In genomic region chr11:130002352-130002845, GRCh38 we compare ENCODE assay signal across 8 cellular contexts. TPM values are rescaled to one million over a fixed set of nuclear protein-coding genes. Genes with fewer than 3 reads are reported as not detected.
DNase-seq lines count a peak whose midpoint lies in the region; TF ChIP-seq lines count a peak whose summit lies in the region.

Gene PRDM10, minus strand, starts transcription at chr11:130002835. Its CDS starts 41,871 bp downstream, at chr11:129960964.

- H3K27ac ChIP-seq in OCI-LY7 (ENCODE audit: low read depth, low read length, poor library complexity, severe bottlenecking) (peak within 1 kb of the TSS; percentile 89), mucosa of rectum (ENCODE audit: low read depth in 2 of 2, low read length in 2 of 2) (peak within 1 kb of the TSS; percentile 98 to 99)

- H3K27me3 ChIP-seq in mucosa of rectum (ENCODE audit: control insufficient read depth in 2 of 2, insufficient read depth in 2 of 2, low read length in 2 of 2), result no peaks in the 10 kb centered on the region

- peak within 1 kb of the TSS; percentile 93 to 98 for H3K9ac ChIP-seq in mucosa of rectum (ENCODE audit: low read depth in 1 of 2, low read length in 2 of 2)

- no peaks in the 10 kb centered on the region for H3K9me2 ChIP-seq in OCI-LY7 (ENCODE audit: insufficient read depth, low read length)

- peak; percentile 93 for DNase-seq in COLO668 (lab: John Stamatoyannopoulos, UW; ENCODE audit: unreplicated experiment)
- DNase-seq in GM20000 (ENCODE audit: low spot score), result peak; percentile 96
- peak; percentile 48 for DNase-seq in HS-27A (ENCODE audit: low read depth)
- peak; percentile 98 for DNase-seq in OCI-LY7 (ENCODE audit: low spot score)
- peak; percentile 87 for DNase-seq in activated T-cell treated with anti-CD3 and anti-CD28 coated beads for 4 hours
- DNase-seq in erythroblast (lab: John Stamatoyannopoulos, UW), result peak; percentile 96 to 98
- peak; percentile 79 to 83 for DNase-seq in stimulated activated CD8-positive, alpha-beta memory T cell treated with anti-CD3 and anti-CD28 coated beads, Interleukin-7, amount 100 ng/mL, for 1 hour (ENCODE audit: low read depth in 2 of 2)

- no peak for TF ChIP-seq CTCF in GM20000 (IDR thresholded peaks at IDR 0.05; ENCODE audit: extremely low read depth, missing control alignments)
- no peak for TF ChIP-seq CTCF in OCI-LY7 (conservative IDR thresholded peaks at IDR 0.05; ENCODE audit: low read length)

- peak within 1 kb of the TSS; percentile 91 for H3K4me3 ChIP-seq in OCI-LY7 (ENCODE audit: low read depth, low read length, poor library complexity, severe bottlenecking)
- peak within 1 kb of the TSS; percentile 87 to 89 for H3K4me3 ChIP-seq in mucosa of rectum (ENCODE audit: low read length in 2 of 2)

- no peaks in the 10 kb centered on the region for H4K20me1 ChIP-seq in OCI-LY7 (ENCODE audit: insufficient read depth, low read length)

- peak within 1 kb of the TSS; percentile 98 for H3K4me2 ChIP-seq in OCI-LY7 (ENCODE audit: low read length)

- H2AFZ ChIP-seq in OCI-LY7 (ENCODE audit: low read length), result peak within 1 kb of the TSS; percentile 75

- H3K9me3 ChIP-seq in OCI-LY7 (ENCODE audit: low read length) (no peaks in the 10 kb centered on the region), mucosa of rectum (ENCODE audit: control insufficient read depth in 2 of 2, low read length in 2 of 2) (no peaks in the 10 kb centered on the region)

- H3K4me1 ChIP-seq in OCI-LY7 (ENCODE audit: insufficient read depth, low read length, poor library complexity, severe bottlenecking) (peaks cover 67% of the 10 kb centered on the region), mucosa of rectum (ENCODE audit: control insufficient read depth in 2 of 2, insufficient read depth in 2 of 2, low read length in 2 of 2) (peaks cover 14 to 22% of the 10 kb centered on the region in 2 donors)

- no TSS peak for BruUV-seq in OCI-LY7 (replicated peaks; lab: Mats Ljungman, UMichigan)

- H3K79me2 ChIP-seq in OCI-LY7 (ENCODE audit: insufficient read depth, low read depth, low read length), result peaks cover 23% of the 10 kb centered on the region

- TF ChIP-seq POLR2A in erythroblast (IDR thresholded peaks at IDR 0.05; ENCODE audit: low read length), result no peak

- peaks cover 4% of the 10 kb centered on the region for H3K36me3 ChIP-seq in OCI-LY7 (ENCODE audit: insufficient read depth, low read length)
- no peaks in the 10 kb centered on the region for H3K36me3 ChIP-seq in mucosa of rectum (ENCODE audit: control insufficient read depth in 2 of 2, insufficient read depth in 2 of 2, low read length in 2 of 2)

- POLR2A ChIA-PET in OCI-LY7 (lab: Charles Lee), result interaction anchor here (0.6 to 6.5 kb wide), 33 partner anchors 9 to 389 kb away, joined by 3 to 89 read pairs (median 5); partner anchors contain the start of gene APLP2

- CTCF ChIA-PET in OCI-LY7 (lab: Charles Lee; ENCODE audit: unreplicated experiment), result interaction anchor here (0.6 to 1.3 kb wide), 6 partner anchors 11 to 128 kb away, joined by 3 to 11 read pairs (median 6); no protein-coding TSS in a partner anchor

- intact Hi-C loops in OCI-LY7 (cut with micrococcal nuclease; ENCODE audit: unreplicated experiment), result loop anchor here (2.0 to 10.0 kb wide), 3 partner anchors 30 to 312 kb away; partner anchors contain the start of gene ZBTB44

RNA-seq across cellular contexts. Expression of gene PRDM10, which starts in this region (rescaled TPM):
- total RNA-seq in OCI-LY7 (2014; rRNA removed; shearing (Covaris generic)), result 28.7 and 29.8 TPM in 2 replicates
- total RNA-seq in OCI-LY7 (2022), result 59.2 and 60.6 TPM in 2 replicates

Comparison
In these comparisons a context has a peak if more than half of its experiments do, and no peak if none do; other contexts are left out.
1. Peak in every context shown above with its lines: DNase-seq, H3K4me3 ChIP-seq and H3K27ac ChIP-seq.
2. DNase-seq: peak in every context shown above with its lines; median percentile 98 in OCI-LY7; 97 in erythroblast; 96 in GM20000; 93 in COLO668; 87 in activated T-cell treated with anti-CD3 and anti-CD28 coated beads for 4 hours; 81 in stimulated activated CD8-positive, alpha-beta memory T cell treated with anti-CD3 and anti-CD28 coated beads, Interleukin-7, amount 100 ng/mL, for 1 hour; 48 in HS-27A.